Comparison of ENCODE assay signal across 9 cellular contexts in genomic region chr14:34722723-34723545, GRCh38. TPM values are rescaled to one million over a fixed set of nuclear protein-coding genes. Genes with fewer than 3 reads are reported as not detected.
DNase-seq lines count a peak whose midpoint lies in the region; ATAC-seq and TF ChIP-seq lines count a peak whose summit lies in the region.
"Had no signal": no experiment of that assay in that cellular context is flagged by ENCODE, and none has a peak within 500 bp of the region (broad histone marks: within the 10 kb centered on the region; RNA-seq: fewer than 3 reads in every experiment).

No MANE protein-coding gene starts in this region.

- TF ChIP-seq POLR2A in upper lobe of left lung (IDR thresholded peaks at IDR 0.05), result no peak

- H3K27ac ChIP-seq in upper lobe of left lung, result no peak overlapping the region

- no peak overlapping the region for H3K4me3 ChIP-seq in H7 (ENCODE audit: insufficient read depth, low read depth, low read length)
- H3K4me3 ChIP-seq in upper lobe of left lung, result no peak overlapping the region

- no peaks in the 10 kb centered on the region for H3K4me1 ChIP-seq in upper lobe of left lung

- peaks cover 4% of the 10 kb centered on the region for H3K4me1 Mint-ChIP-seq in CD14-positive monocyte
- peaks cover 4% of the 10 kb centered on the region for H3K4me1 Mint-ChIP-seq in activated T-cell treated with anti-CD3 and anti-CD28 coated beads, Interleukin-2, amount 50 U/mL, for 24 hours (ENCODE audit: low read depth)
- H3K4me1 Mint-ChIP-seq in nephron, result peaks cover 9% of the 10 kb centered on the region

- TF ChIP-seq CTCF in CD14-positive monocyte (IDR thresholded peaks at IDR 0.05) (peak; percentile 85), nephron (IDR thresholded peaks at IDR 0.05; ENCODE audit: unreplicated experiment in 3 of 3) (peak; percentile 71 to 84 (median 78)), upper lobe of left lung (IDR thresholded peaks at IDR 0.05) (peak; percentile 48 to 78 (median 75))

- H3K27me3 Mint-ChIP-seq in CD14-positive monocyte (ENCODE audit: low read depth in 3 of 3) (peaks cover 0 to 1% (median under 1%) of the 10 kb centered on the region in 3 donors), nephron (ENCODE audit: low read depth) (no peaks in the 10 kb centered on the region)
- no peaks in the 10 kb centered on the region for H3K27me3 Mint-ChIP-seq in activated T-cell treated with anti-CD3 and anti-CD28 coated beads, Interleukin-2, amount 50 U/mL, for 24 hours
- H3K27me3 Mint-ChIP-seq: IgD-negative memory B cell had no signal

- H3K4me3 Mint-ChIP-seq in CD14-positive monocyte (no peak overlapping the region), nephron (peak overlapping the region in 1 of 3 experiments; percentile 6)
- no peak overlapping the region for H3K4me3 Mint-ChIP-seq in activated T-cell treated with anti-CD3 and anti-CD28 coated beads, Interleukin-2, amount 50 U/mL, for 24 hours
- H3K4me3 Mint-ChIP-seq: IgD-negative memory B cell had no signal

- intact Hi-C loops in CD14-positive monocyte (cut with micrococcal nuclease), result loop anchor here in 1 of 2 donors (2.0 kb wide), 1 partner anchor 50 kb away; no protein-coding TSS in a partner anchor

- no peaks in the 10 kb centered on the region for H3K27me3 ChIP-seq in H7 (ENCODE audit: control insufficient read depth, insufficient read depth, low read length)
- no peaks in the 10 kb centered on the region for H3K27me3 ChIP-seq in upper lobe of left lung

- H3K9me3 ChIP-seq in upper lobe of left lung, result no peaks in the 10 kb centered on the region

- no peak for TF ChIP-seq EP300 in upper lobe of left lung (IDR thresholded peaks at IDR 0.05)

- H3K9me3 Mint-ChIP-seq in CD14-positive monocyte (no peaks in the 10 kb centered on the region), nephron (no peaks in the 10 kb centered on the region)
- no peaks in the 10 kb centered on the region for H3K9me3 Mint-ChIP-seq in activated T-cell treated with anti-CD3 and anti-CD28 coated beads, Interleukin-2, amount 50 U/mL, for 24 hours
- H3K9me3 Mint-ChIP-seq: IgD-negative memory B cell had no signal

- 12 to 14% methylated on average over 10 of the region's 10 CpGs for WGBS in upper lobe of left lung, 2 donors

- no peaks in the 10 kb centered on the region for H3K36me3 ChIP-seq in H7 (replicated peaks; ENCODE audit: control insufficient read depth, insufficient read depth, low read length)
- H3K36me3 ChIP-seq in upper lobe of left lung, result no peaks in the 10 kb centered on the region

- H3K27ac Mint-ChIP-seq in CD14-positive monocyte (no peak overlapping the region), nephron (peak overlapping the region; percentile 24 to 77 (median 59))
- no peak overlapping the region for H3K27ac Mint-ChIP-seq in activated T-cell treated with anti-CD3 and anti-CD28 coated beads, Interleukin-2, amount 50 U/mL, for 24 hours
- H3K27ac Mint-ChIP-seq: IgD-negative memory B cell had no signal

- peak in 1 of 2 donors; percentile 87 for ATAC-seq in upper lobe of left lung (ENCODE audit: low FRiP score in 2 of 2)
- ATAC-seq in GM21576 (IDR thresholded peaks at IDR 0.05; ENCODE audit: unreplicated experiment), result no peak

- no peak for DNase-seq in CD14-positive monocyte (ENCODE audit: low spot score)
- DNase-seq in H7, result peak; percentile 81
- peak; percentile 6 for DNase-seq in NCI-H524 treated with DMSO at 0.1 percent for 48 hours (lab: John Stamatoyannopoulos, UW)
- peak; percentile 45 for DNase-seq in activated T-cell treated with anti-CD3 and anti-CD28 coated beads, Interleukin-2, amount 50 U/mL, for 24 hours
- peak; percentile 84 for DNase-seq in fibroblast of peridontal ligament (ENCODE audit: extremely low read depth)
- DNase-seq in upper lobe of left lung, result no peak

- no peaks in the 10 kb centered on the region for H3K36me3 Mint-ChIP-seq in CD14-positive monocyte
- no peaks in the 10 kb centered on the region for H3K36me3 Mint-ChIP-seq in activated T-cell treated with anti-CD3 and anti-CD28 coated beads, Interleukin-2, amount 50 U/mL, for 24 hours (ENCODE audit: low read depth)
- no peaks in the 10 kb centered on the region for H3K36me3 Mint-ChIP-seq in nephron (ENCODE audit: low read depth)
- H3K36me3 Mint-ChIP-seq: IgD-negative memory B cell had no signal

RNA-seq across cellular contexts. Expression of gene CFL2, which starts 8.5 kb away (rescaled TPM):
- polyA plus RNA-seq in CD14-positive monocyte, result 1 to 10 TPM; 3.5 to 3.8 TPM
- 14.8 and 19.3 TPM in 2 replicates for total RNA-seq in H7 (2014; rRNA removed; shearing (Covaris generic))
- 10 to 100 TPM in 5 of 6 donors, 1 to 10 TPM in 1; 8.4 to 51.6 (median 40.7) TPM for total RNA-seq in upper lobe of left lung

Comparison
In these comparisons a context has a peak if more than half of its experiments do, and no peak if none do; other contexts are left out.
1. DNase-seq: peak in H7 (single experiment), NCI-H524 treated with DMSO at 0.1 percent for 48 hours (single experiment), activated T-cell treated with anti-CD3 and anti-CD28 coated beads, Interleukin-2, amount 50 U/mL, for 24 hours (single experiment) and fibroblast of peridontal ligament (single experiment); none in CD14-positive monocyte (single experiment) and upper lobe of left lung (0 of 2).
2. H3K27ac Mint-ChIP-seq: peak in nephron (3 of 3); none in CD14-positive monocyte (0 of 7) and activated T-cell treated with anti-CD3 and anti-CD28 coated beads, Interleukin-2, amount 50 U/mL, for 24 hours (single experiment).
3. Peak in every context shown above with its lines, with median percentiles within 50 percentile points of each other: CTCF ChIP-seq.